8 cellular contexts compared by ENCODE assay signal in genomic region chr1:16441312-16441641, GRCh38. TPM values are rescaled to one million over a fixed set of nuclear protein-coding genes. Genes with fewer than 3 reads are reported as not detected.
DNase-seq lines count a peak whose midpoint lies in the region; ATAC-seq and TF ChIP-seq lines count a peak whose summit lies in the region.

No MANE protein-coding gene starts in this region.

- H3K4me1 Mint-ChIP-seq in endodermal cell = peaks cover 10% of the 10 kb centered on the region
- peaks cover 23 to 24% of the 10 kb centered on the region in 2 donors for H3K4me1 Mint-ChIP-seq in natural killer cell treated with Interleukin-12 subunit alpha and Interleukin-12 subunit beta and Interleukin-15 and Interleukin-18, amount 100 ng/mL, for 72 hours (ENCODE audit: low read depth in 2 of 2)

- no peak for TF ChIP-seq CTCF in endodermal cell (conservative IDR thresholded peaks at IDR 0.05)

- peak in 1 of 2 donors; percentile 15 for ATAC-seq in natural killer cell treated with Interleukin-12 subunit alpha and Interleukin-12 subunit beta and Interleukin-15 and Interleukin-18, amount 100 ng/mL, for 72 hours
- no peak for ATAC-seq in GM21737 (IDR thresholded peaks at IDR 0.05; ENCODE audit: unreplicated experiment)

- DNase-seq in OCI-M1 (lab: John Stamatoyannopoulos, UW) = peak; percentile 55
- no peak for DNase-seq in endodermal cell
- DNase-seq in natural killer cell treated with Interleukin-12 subunit alpha and Interleukin-12 subunit beta and Interleukin-15 and Interleukin-18, amount 100 ng/mL, for 72 hours (ENCODE audit: low spot score) = no peak
- DNase-seq in GF-D8 (lab: John Stamatoyannopoulos, UW) = no peak
- no peak for DNase-seq in DMS79 (lab: John Stamatoyannopoulos, UW)
- DNase-seq in DMS 273 (lab: John Stamatoyannopoulos, UW; ENCODE audit: unreplicated experiment) = no peak

- no peaks in the 10 kb centered on the region for H3K27me3 ChIP-seq in endodermal cell (ENCODE audit: control insufficient read depth, insufficient read depth, low read length, poor library complexity, severe bottlenecking)

- H3K36me3 Mint-ChIP-seq in endodermal cell (ENCODE audit: low read depth) = peaks cover 26% of the 10 kb centered on the region
- H3K36me3 Mint-ChIP-seq in natural killer cell treated with Interleukin-12 subunit alpha and Interleukin-12 subunit beta and Interleukin-15 and Interleukin-18, amount 100 ng/mL, for 72 hours = no peaks in the 10 kb centered on the region

- 0 to 4% methylated on average over 3 to 8 of the region's 9 CpGs for WGBS in endodermal cell (ENCODE audit: insufficient coverage in 1 of 2, insufficient read length in 1 of 2), 2 experiments

- peak overlapping the region; percentile 96 for H3K4me3 ChIP-seq in GM08714 (ENCODE audit: low read length)
- peak overlapping the region; percentile 99 for H3K4me3 ChIP-seq in endodermal cell (ENCODE audit: low read length)

- H3K4me1 ChIP-seq in endodermal cell (ENCODE audit: control insufficient read depth, insufficient read depth, low read length) = no peaks in the 10 kb centered on the region

- peak overlapping the region; percentile 94 for H3K4me3 Mint-ChIP-seq in endodermal cell
- peak overlapping the region; percentile 95 for H3K4me3 Mint-ChIP-seq in natural killer cell treated with Interleukin-12 subunit alpha and Interleukin-12 subunit beta and Interleukin-15 and Interleukin-18, amount 100 ng/mL, for 72 hours

- H3K36me3 ChIP-seq in endodermal cell (ENCODE audit: control insufficient read depth, insufficient read depth, low read length) = peaks cover 31% of the 10 kb centered on the region

- no peaks in the 10 kb centered on the region for H3K9me3 Mint-ChIP-seq in endodermal cell
- H3K9me3 Mint-ChIP-seq in natural killer cell treated with Interleukin-12 subunit alpha and Interleukin-12 subunit beta and Interleukin-15 and Interleukin-18, amount 100 ng/mL, for 72 hours = no peaks in the 10 kb centered on the region

- peak overlapping the region; percentile 80 for H3K9ac ChIP-seq in endodermal cell (ENCODE audit: extremely low read depth, low read length, poor library complexity, severe bottlenecking)

- no peak overlapping the region for H3K27ac ChIP-seq in endodermal cell (ENCODE audit: low read depth, low read length)

- no peaks in the 10 kb centered on the region for H3K9me3 ChIP-seq in endodermal cell (ENCODE audit: control insufficient read depth, low read length)

- peaks cover 6% of the 10 kb centered on the region for H3K27me3 Mint-ChIP-seq in endodermal cell (ENCODE audit: insufficient read depth)
- H3K27me3 Mint-ChIP-seq in natural killer cell treated with Interleukin-12 subunit alpha and Interleukin-12 subunit beta and Interleukin-15 and Interleukin-18, amount 100 ng/mL, for 72 hours = no peaks in the 10 kb centered on the region

- peak overlapping the region; percentile 91 for H3K27ac Mint-ChIP-seq in endodermal cell
- peak overlapping the region; percentile 87 to 91 for H3K27ac Mint-ChIP-seq in natural killer cell treated with Interleukin-12 subunit alpha and Interleukin-12 subunit beta and Interleukin-15 and Interleukin-18, amount 100 ng/mL, for 72 hours

RNA-seq across cellular contexts. Expression of gene NECAP2, which starts 0.8 kb away (rescaled TPM):
- 10 to 100 TPM; 43.9 to 45.8 TPM for total RNA-seq in endodermal cell
- polyA plus RNA-seq in endodermal cell (2013, experiment 1 of 2) = 40.4 TPM
- 37.9 TPM for polyA plus RNA-seq in endodermal cell (2013, experiment 2 of 2)
- total RNA-seq in natural killer cell treated with Interleukin-12 subunit alpha and Interleukin-12 subunit beta and Interleukin-15 and Interleukin-18, amount 100 ng/mL, for 72 hours = 10 to 100 TPM; 72.0 to 95.4 TPM

RNA-seq across cellular contexts. Expression of gene SPATA21, which starts 4.1 kb away (rescaled TPM):
- not detected for total RNA-seq in endodermal cell
- not detected for polyA plus RNA-seq in endodermal cell (2013, experiment 1 of 2)
- not detected for polyA plus RNA-seq in endodermal cell (2013, experiment 2 of 2)
- not detected for total RNA-seq in natural killer cell treated with Interleukin-12 subunit alpha and Interleukin-12 subunit beta and Interleukin-15 and Interleukin-18, amount 100 ng/mL, for 72 hours
